19 cellular contexts compared by ENCODE assay signal in genomic region chr1:186843261-186843660, GRCh38.
"Had no signal": no experiment of that assay in that cellular context is flagged by ENCODE, and none has a peak within 500 bp of the region (broad histone marks: within the 10 kb centered on the region; RNA-seq: fewer than 3 reads in every experiment).

No MANE protein-coding gene starts in this region.

- ATAC-seq: gastroesophageal sphincter; left lobe of liver; naive thymus-derived CD8-positive, alpha-beta T cell; sciatic nerve; stimulated activated memory B cell treated with anti-CD40 and anti-IgM and Interleukin-4, amounts not matched to agents 10 μg/mL and 1 μg/mL and 100 μg/mL, for 72 hours; upper lobe of right lung had no signal

- DNase-seq: effector memory CD4-positive, alpha-beta T cell; glutamatergic neuron; islet precursor cell; mammary epithelial cell; naive thymus-derived CD8-positive, alpha-beta T cell; spleen; stimulated activated CD4-positive, alpha-beta T cell treated with anti-CD3 and anti-CD28 coated beads, Interleukin-15, amount 100 ng/mL, for 24 hours; stimulated activated CD4-positive, alpha-beta T cell treated with anti-CD3 and anti-CD28 coated beads, Interleukin-1b, Interleukin-23, amount 100 ng/mL, for 48 hours; stimulated activated CD4-positive, alpha-beta T cell treated with anti-CD3 and anti-CD28 coated beads, Interleukin-4, amount 100 ng/mL, for 24 hours; upper lobe of right lung had no signal

- H3K36me3 ChIP-seq: esophagus muscularis mucosa, gastroesophageal sphincter, neutrophil, spleen, tibial nerve, upper lobe of right lung, vagina had no signal

- H3K27me3 ChIP-seq: esophagus muscularis mucosa, gastroesophageal sphincter, neutrophil, spleen, testis, tibial nerve, upper lobe of right lung, vagina had no signal

- H3K9me3 ChIP-seq: esophagus muscularis mucosa, gastroesophageal sphincter, neutrophil, spleen, testis, tibial nerve, upper lobe of right lung, vagina had no signal

- H3K4me3 ChIP-seq: esophagus muscularis mucosa, gastroesophageal sphincter, spleen, testis, tibial nerve, upper lobe of right lung, vagina had no signal
